Comparison of ENCODE assay signal across 21 cellular contexts in genomic region chr3:37693791-37694194, GRCh38.
DNase-seq lines count a peak whose midpoint lies in the region; FAIRE-seq and TF ChIP-seq lines count a peak whose summit lies in the region.
"Had no signal": no experiment of that assay in that cellular context is flagged by ENCODE, and none has a peak within 500 bp of the region (broad histone marks: within the 10 kb centered on the region; RNA-seq: fewer than 3 reads in every experiment).

No MANE protein-coding gene starts in this region.

- H2AK5ac ChIP-seq in H9 (ENCODE audit: insufficient read length, low read length) (no peak overlapping the region), H1 (ENCODE audit: low read depth, low read length) (no peak overlapping the region)

- POLR2A ChIA-PET in H1 (lab: Charles Lee; ENCODE audit: partially characterized antibody): no interaction called here
- POLR2A ChIA-PET in activated CD4-positive, alpha-beta T cell treated with anti-CD3 and anti-CD28 coated beads, Interleukin-2, amount 10 ng/mL, durations not matched to agents 7 days and 5 days (lab: Charles Lee): no interaction called here

- FAIRE-seq in H1 (lab: Jason Lieb, UNC) (no peak), GM12891 (lab: Jason Lieb, UNC) (no peak)
- FAIRE-seq: GM12892, TTC549, urothelium cell line had no signal

- H3K4me1 Mint-ChIP-seq in H9: peaks cover 11 to 20% of the 10 kb centered on the region in 2 experiments
- H3K4me1 Mint-ChIP-seq in mesothelial cell of epicardium: peaks cover 28% of the 10 kb centered on the region
- no peaks in the 10 kb centered on the region for H3K4me1 Mint-ChIP-seq in activated CD4-positive, alpha-beta T cell treated with anti-CD3 and anti-CD28 coated beads, Interleukin-2, amount 10 ng/mL, durations not matched to agents 7 days and 5 days
- H3K4me1 Mint-ChIP-seq: activated CD4-positive, alpha-beta T cell treated with anti-CD3 and anti-CD28 coated beads for 36 hours; activated naive CD4-positive, alpha-beta T cell treated with anti-CD3 and anti-CD28 coated beads, Interleukin-2, amount 10 ng/mL, durations not matched to agents 7 days and 5 days; CD4-positive, alpha-beta memory T cell; T-cell had no signal

- H3K4me1 ChIP-seq in H9 (ENCODE audit: insufficient read depth, low read length) (peaks cover 3% of the 10 kb centered on the region), H1 (replicated peaks in 1 of 4; ENCODE audit: control insufficient read depth in 3 of 4, insufficient read depth in 4 of 4, low read length in 3 of 4) (peaks cover 0 to 3% (median 0%) of the 10 kb centered on the region in 4 experiments; a peak in 1 of 7 replicates)
- H3K4me1 ChIP-seq: neural progenitor cell had no signal

- no peak overlapping the region for H3K56ac ChIP-seq in H9 (ENCODE audit: insufficient read length, low read depth, low read length)
- no peak overlapping the region for H3K56ac ChIP-seq in H1 (replicated peaks; ENCODE audit: insufficient read length, low read depth, low read length)

- peak; percentile 69 for DNase-seq in COLO829 (ENCODE audit: low spot score)
- DNase-seq in H9: peak; percentile 42
- DNase-seq in H1 (ENCODE audit: low read depth in 1 of 2, low spot score in 2 of 2): no peak
- peak in 1 of 2 experiments; percentile 49 for DNase-seq in mesothelial cell of epicardium (ENCODE audit: low spot score in 2 of 2, unreplicated experiment in 2 of 2)
- DNase-seq in activated CD4-positive, alpha-beta T cell treated with anti-CD3 and anti-CD28 coated beads, Interleukin-2, amount 10 ng/mL, durations not matched to agents 7 days and 5 days: no peak
- no peak for DNase-seq in GM12891 (ENCODE audit: insufficient read length, low spot score)
- DNase-seq in T-helper 9 cell: no peak
- DNase-seq: activated CD4-positive, alpha-beta T cell treated with anti-CD3 and anti-CD28 coated beads for 36 hours; activated naive CD4-positive, alpha-beta T cell treated with anti-CD3 and anti-CD28 coated beads, Interleukin-2, amount 10 ng/mL, durations not matched to agents 7 days and 5 days; activated T-cell treated with anti-CD3 and anti-CD28 coated beads, Interleukin-2, amount 50 U/mL, for 48 hours; CD4-positive, alpha-beta memory T cell; DMS53; left ventricle myocardium superior; PC-9; T-cell had no signal

- H3K9ac ChIP-seq in H9 (ENCODE audit: extremely low read depth, insufficient read length, low read length) (no peak overlapping the region), H1 (replicated peaks in 1 of 4; ENCODE audit: extremely low read depth in 1 of 4, low read depth in 3 of 4, low read length in 3 of 4) (no peak overlapping the region)
- H3K9ac ChIP-seq: neural progenitor cell had no signal

- H3K9me3 Mint-ChIP-seq in H9: no peaks in the 10 kb centered on the region
- H3K9me3 Mint-ChIP-seq in mesothelial cell of epicardium: no peaks in the 10 kb centered on the region
- no peaks in the 10 kb centered on the region for H3K9me3 Mint-ChIP-seq in activated CD4-positive, alpha-beta T cell treated with anti-CD3 and anti-CD28 coated beads, Interleukin-2, amount 10 ng/mL, durations not matched to agents 7 days and 5 days
- H3K9me3 Mint-ChIP-seq: activated naive CD4-positive, alpha-beta T cell treated with anti-CD3 and anti-CD28 coated beads, Interleukin-2, amount 10 ng/mL, durations not matched to agents 7 days and 5 days; CD4-positive, alpha-beta memory T cell; neural progenitor cell; T-cell had no signal

- H2BK20ac ChIP-seq in H9 (ENCODE audit: low read depth, low read length, poor library complexity, severe bottlenecking) (no peak overlapping the region), H1 (ENCODE audit: low read length) (no peak overlapping the region)

- no peaks in the 10 kb centered on the region for H3K23me2 ChIP-seq in H9 (ENCODE audit: insufficient read length, low read depth, low read length, poor library complexity, severe bottlenecking)
- peaks cover 2% of the 10 kb centered on the region; the same call in 1 of the 2 replicates for H3K23me2 ChIP-seq in H1 (ENCODE audit: low read depth, low read length)

- no peaks in the 10 kb centered on the region for H3K36me3 ChIP-seq in H1 (ENCODE audit: control insufficient read depth in 2 of 4, insufficient read depth in 4 of 4, low read length in 3 of 4)
- H3K36me3 ChIP-seq: cardiac muscle cell, neural progenitor cell had no signal

- no peak overlapping the region for H3T11ph ChIP-seq in H9 (ENCODE audit: low read length)

- H4K91ac ChIP-seq in H9 (ENCODE audit: insufficient read length, low read depth, low read length): no peak overlapping the region
- no peak overlapping the region for H4K91ac ChIP-seq in H1 (replicated peaks; ENCODE audit: insufficient read length, low read length)

- H2BK5ac ChIP-seq in H9 (ENCODE audit: insufficient read length, low read length) (no peak overlapping the region), H1 (ENCODE audit: low read depth, low read length) (no peak overlapping the region)

- H3K18ac ChIP-seq in H9 (ENCODE audit: insufficient read length, low read depth, low read length): no peak overlapping the region
- H3K18ac ChIP-seq in H1 (ENCODE audit: extremely low read depth, low read length): no peak overlapping the region

- TF ChIP-seq RAD21 in H1 (IDR thresholded peaks at IDR 0.05 in 1 of 2, conservative IDR thresholded peaks at IDR 0.05 in 1 of 2; ENCODE audit: low read depth in 2 of 2, low read length in 2 of 2): no peak

- no peak overlapping the region for H3K4me3 ChIP-seq in H1 (ENCODE audit: extremely low read depth in 1 of 4, insufficient read depth in 2 of 4, low read depth in 3 of 4, low read length in 4 of 4)
- H3K4me3 ChIP-seq: cardiac muscle cell, neural progenitor cell, PC-9 had no signal

- WGBS in H9 (ENCODE audit: extremely low coverage, insufficient read length, low lambda C conversion rate): no CpG with 5 or more reads among the region's 6 CpGs
- WGBS in H1 (ENCODE audit: extremely low coverage in 1 of 2, insufficient coverage in 1 of 2, insufficient read length in 1 of 2, insufficient replicate concordance in 2 of 2, low coverage in 1 of 2, low lambda C conversion rate in 2 of 2, missing lambda C conversion rate in 1 of 2), 2 experiments: 82% methylated on average over 6 of the region's 6 CpGs; no CpG with 5 or more reads in 1 of the 2 experiments

- H3K79me1 ChIP-seq in H9 (ENCODE audit: insufficient read depth, low read depth, low read length, poor library complexity, severe bottlenecking) (no peaks in the 10 kb centered on the region), H1 (ENCODE audit: low read depth, low read length) (no peaks in the 10 kb centered on the region)

- H2BK12ac ChIP-seq in H9 (ENCODE audit: insufficient read length, low read depth, low read length) (no peak overlapping the region), H1 (ENCODE audit: low read depth, low read length) (no peak overlapping the region)

- H3K4ac ChIP-seq in H9 (ENCODE audit: low read depth, low read length) (no peak overlapping the region), H1 (replicated peaks; ENCODE audit: insufficient read length, low read depth, low read length) (no peak overlapping the region)

- H3K23ac ChIP-seq in H9 (ENCODE audit: insufficient read length, low read depth, low read length) (no peak overlapping the region), H1 (ENCODE audit: insufficient read length) (no peak overlapping the region)

- H3K4me2 ChIP-seq in H9 (ENCODE audit: insufficient read depth, insufficient read length, low read length): no peak overlapping the region
- no peak overlapping the region for H3K4me2 ChIP-seq in H1 (ENCODE audit: insufficient read depth in 1 of 2, low read depth in 2 of 2, low read length in 2 of 2)
- H3K4me2 ChIP-seq: neural progenitor cell, PC-9 had no signal

- TF ChIP-seq POLR2A in H1 (IDR thresholded peaks at IDR 0.05; ENCODE audit: control extremely low read depth in 1 of 2, low read depth in 2 of 2, low read length in 2 of 2) (no peak), GM12891 (IDR thresholded peaks at IDR 0.05; ENCODE audit: low read depth, low read length) (no peak)

- H3K27me3 Mint-ChIP-seq in H9 (ENCODE audit: low read depth): peaks cover 15% of the 10 kb centered on the region
- H3K27me3 Mint-ChIP-seq in mesothelial cell of epicardium (ENCODE audit: low read depth): no peaks in the 10 kb centered on the region
- H3K27me3 Mint-ChIP-seq in activated CD4-positive, alpha-beta T cell treated with anti-CD3 and anti-CD28 coated beads, Interleukin-2, amount 10 ng/mL, durations not matched to agents 7 days and 5 days: peaks cover 24% of the 10 kb centered on the region
- H3K27me3 Mint-ChIP-seq: CD4-positive, alpha-beta memory T cell had no signal

- H4K8ac ChIP-seq in H9 (replicated peaks; ENCODE audit: insufficient read length, low read depth, low read length) (no peak overlapping the region), H1 (ENCODE audit: extremely low read depth, insufficient read depth, low read length) (0 out of 2 replicates have a peak overlapping the region, but pooled peaks have one; percentile 9)

- H3K27ac ChIP-seq in H9 (ENCODE audit: insufficient read length, low read depth, low read length) (no peak overlapping the region), H1 (ENCODE audit: low read depth, low read length) (no peak overlapping the region)
- H3K27ac ChIP-seq: cardiac muscle cell, HL-60, neural progenitor cell, PC-9 had no signal

- H3K79me2 ChIP-seq in H9 (ENCODE audit: insufficient read depth, low read length) (no peaks in the 10 kb centered on the region), H1 (ENCODE audit: control insufficient read depth in 1 of 2, insufficient read depth in 2 of 2, low read length in 2 of 2) (no peaks in the 10 kb centered on the region)

- H3K36me3 Mint-ChIP-seq in H9 (ENCODE audit: insufficient read depth in 1 of 3, low read depth in 3 of 3) (no peaks in the 10 kb centered on the region), mesothelial cell of epicardium (no peaks in the 10 kb centered on the region)
- H3K36me3 Mint-ChIP-seq in activated CD4-positive, alpha-beta T cell treated with anti-CD3 and anti-CD28 coated beads, Interleukin-2, amount 10 ng/mL, durations not matched to agents 7 days and 5 days (ENCODE audit: low read depth): no peaks in the 10 kb centered on the region
- H3K36me3 Mint-ChIP-seq: activated naive CD4-positive, alpha-beta T cell treated with anti-CD3 and anti-CD28 coated beads, Interleukin-2, amount 10 ng/mL, durations not matched to agents 7 days and 5 days; CD4-positive, alpha-beta memory T cell; neural progenitor cell; T-cell had no signal

- CTCF ChIA-PET in H1 (lab: Charles Lee; ENCODE audit: partially characterized antibody): interaction anchor here (1.0 kb wide), 1 partner anchor 8 kb away, joined by 3 read pairs; no protein-coding TSS in a partner anchor
- CTCF ChIA-PET in activated CD4-positive, alpha-beta T cell treated with anti-CD3 and anti-CD28 coated beads, Interleukin-2, amount 10 ng/mL, durations not matched to agents 7 days and 5 days (lab: Charles Lee): no interaction called here

- H3K27me3 ChIP-seq in H9 (ENCODE audit: insufficient read depth, low read length) (no peaks in the 10 kb centered on the region), H1 (replicated peaks in 1 of 4; ENCODE audit: control insufficient read depth in 3 of 4, extremely low read depth in 1 of 4, insufficient read depth in 3 of 4, low read length in 3 of 4) (no peaks in the 10 kb centered on the region)
- H3K27me3 ChIP-seq: cardiac muscle cell, neural progenitor cell had no signal

- H2BK15ac ChIP-seq in H9 (ENCODE audit: low read depth, low read length) (no peak overlapping the region), H1 (ENCODE audit: low read length) (no peak overlapping the region)

- H3K14ac ChIP-seq in H9 (ENCODE audit: insufficient read depth, low read length) (no peak overlapping the region), H1 (ENCODE audit: insufficient read length) (no peak overlapping the region)

- no peak for TF ChIP-seq EP300 in H1 (IDR thresholded peaks at IDR 0.05; ENCODE audit: borderline replicate concordance in 1 of 2, low read depth in 2 of 2, low read length in 2 of 2)

- peaks cover 2% of the 10 kb centered on the region for H4K20me1 ChIP-seq in H9 (ENCODE audit: control insufficient read depth, insufficient read depth, insufficient read length)
- H4K20me1 ChIP-seq in H1 (replicated peaks in 1 of 2; ENCODE audit: control insufficient read depth in 1 of 2, insufficient read depth in 2 of 2, low read length in 2 of 2): no peaks in the 10 kb centered on the region

- H3K4me3 Mint-ChIP-seq in H9: no peak overlapping the region
- peak overlapping the region; percentile 46 for H3K4me3 Mint-ChIP-seq in mesothelial cell of epicardium
- H3K4me3 Mint-ChIP-seq in activated CD4-positive, alpha-beta T cell treated with anti-CD3 and anti-CD28 coated beads, Interleukin-2, amount 10 ng/mL, durations not matched to agents 7 days and 5 days: no peak overlapping the region
- H3K4me3 Mint-ChIP-seq: activated CD4-positive, alpha-beta T cell treated with anti-CD3 and anti-CD28 coated beads for 36 hours; activated naive CD4-positive, alpha-beta T cell treated with anti-CD3 and anti-CD28 coated beads, Interleukin-2, amount 10 ng/mL, durations not matched to agents 7 days and 5 days; CD4-positive, alpha-beta memory T cell; neural progenitor cell; T-cell had no signal

- H3K27ac Mint-ChIP-seq in H9 (no peak overlapping the region; a peak in 1 of 7 replicates), mesothelial cell of epicardium (peak overlapping the region; percentile 96)
- no peak overlapping the region for H3K27ac Mint-ChIP-seq in activated CD4-positive, alpha-beta T cell treated with anti-CD3 and anti-CD28 coated beads, Interleukin-2, amount 10 ng/mL, durations not matched to agents 7 days and 5 days
- H3K27ac Mint-ChIP-seq: activated CD4-positive, alpha-beta T cell treated with anti-CD3 and anti-CD28 coated beads for 36 hours; activated naive CD4-positive, alpha-beta T cell treated with anti-CD3 and anti-CD28 coated beads, Interleukin-2, amount 10 ng/mL, durations not matched to agents 7 days and 5 days; CD4-positive, alpha-beta memory T cell; neural progenitor cell; T-cell had no signal

- H3K9me3 ChIP-seq in H9 (ENCODE audit: control insufficient read depth, low read depth, low read length) (no peaks in the 10 kb centered on the region), H1 (ENCODE audit: insufficient read depth in 2 of 2, low read depth in 1 of 2, low read length in 1 of 2) (no peaks in the 10 kb centered on the region)

- H2AFZ ChIP-seq in H9 (ENCODE audit: low read length) (no peak overlapping the region), H1 (ENCODE audit: low read length) (no peak overlapping the region)
- H2AFZ ChIP-seq: neural progenitor cell, PC-9 had no signal

- H2BK120ac ChIP-seq in H9 (ENCODE audit: low read depth, low read length, poor library complexity, severe bottlenecking): no peak overlapping the region
- no peak overlapping the region for H2BK120ac ChIP-seq in H1 (replicated peaks; ENCODE audit: low read depth, low read length)

- TF ChIP-seq CTCF in H9 (conservative IDR thresholded peaks at IDR 0.05): no peak; the same call in 2 of the 3 replicates
- TF ChIP-seq CTCF in H1 (IDR thresholded peaks at IDR 0.05; ENCODE audit: control extremely low read depth in 1 of 3, insufficient read depth in 1 of 3, low read depth in 1 of 3, low read length in 3 of 3): no peak
- no peak for TF ChIP-seq CTCF in mesothelial cell of epicardium (IDR thresholded peaks at IDR 0.05; ENCODE audit: unreplicated experiment)

- H4K5ac ChIP-seq in H9 (ENCODE audit: insufficient read length, low read depth, low read length): no peak overlapping the region
- H4K5ac ChIP-seq in H1 (ENCODE audit: insufficient read length, low read depth, low read length): no peak overlapping the region

Comparison
In these comparisons a context has a peak if more than half of its experiments do, and no peak if none do; other contexts are left out.
1. DNase-seq: peak in COLO829 (single experiment) and H9 (single experiment); none in H1 (0 of 2), activated CD4-positive, alpha-beta T cell treated with anti-CD3 and anti-CD28 coated beads, Interleukin-2, amount 10 ng/mL, durations not matched to agents 7 days and 5 days (single experiment), GM12891 (single experiment) and T-helper 9 cell (single experiment).